Comparison of ENCODE assay signal across 1 cellular context in genomic region chr7:138431517-138431916, GRCh38.
A peak's percentile ranks its signal among the peaks of the same experiment; 100 is the strongest.
TF ChIP-seq lines count a peak whose summit lies in the region.

No MANE protein-coding gene starts in this region.

TF ChIP-seq in K562, 482 proteins besides CTCF, POLR2A, EP300 and RAD21 (continued from another document and continues in another):
- TF ChIP-seq E2F4 (CRISPR knock-in tag; IDR thresholded peaks at IDR 0.05; ENCODE audit: low read depth) (no peak), YBX1 (IDR thresholded peaks at IDR 0.05) (no peak), ETV6 (IDR thresholded peaks at IDR 0.05; ENCODE audit: borderline replicate concordance in 1 of 2, low read depth in 2 of 2, low read length in 1 of 2) (no peak), ETV6 (CRISPR knock-in tag; IDR thresholded peaks at IDR 0.05; ENCODE audit: borderline replicate concordance) (no peak), MGA (IDR thresholded peaks at IDR 0.05) (no peak), RREB1 (CRISPR knock-in tag; IDR thresholded peaks at IDR 0.05) (no peak), TSHZ1 (CRISPR knock-in tag; IDR thresholded peaks at IDR 0.05) (no peak), ZNF644 (tag; IDR thresholded peaks at IDR 0.05; ENCODE audit: low read depth) (no peak), ATF1 (CRISPR knock-in tag; IDR thresholded peaks at IDR 0.05) (no peak), ATF1 (tag; IDR thresholded peaks at IDR 0.05) (no peak), HDGF (IDR thresholded peaks at IDR 0.05) (no peak), ZZZ3 (IDR thresholded peaks at IDR 0.05) (no peak), ZNF277 (CRISPR knock-in tag; IDR thresholded peaks at IDR 0.05; ENCODE audit: borderline replicate concordance) (no peak), SMARCC2 (IDR thresholded peaks at IDR 0.05; ENCODE audit: low read depth) (no peak), CBX5 (IDR thresholded peaks at IDR 0.05; ENCODE audit: borderline replicate concordance, low read depth) (peak; percentile 90), E2F1 (CRISPR knock-in tag; IDR thresholded peaks at IDR 0.05) (no peak), DPF2 (IDR thresholded peaks at IDR 0.05) (no peak), TAF15 (IDR thresholded peaks at IDR 0.05; ENCODE audit: low read depth, low read length) (no peak), ZNF639 (CRISPR knock-in tag; conservative IDR thresholded peaks at IDR 0.05 in 1 of 2, IDR thresholded peaks at IDR 0.05 in 1 of 2) (no peak), NUFIP1 (IDR thresholded peaks at IDR 0.05; ENCODE audit: partially characterized antibody) (no peak), STAT5A (IDR thresholded peaks at IDR 0.05; ENCODE audit: borderline replicate concordance, low read length) (no peak), ZNF586 (CRISPR knock-in tag; conservative IDR thresholded peaks at IDR 0.05) (no peak), TAL1 (IDR thresholded peaks at IDR 0.05) (peak; percentile 34; the same call in 1 of the 2 replicates)
